Comparison of ENCODE assay signal across 2 cellular contexts in the genomic region with DNA sequence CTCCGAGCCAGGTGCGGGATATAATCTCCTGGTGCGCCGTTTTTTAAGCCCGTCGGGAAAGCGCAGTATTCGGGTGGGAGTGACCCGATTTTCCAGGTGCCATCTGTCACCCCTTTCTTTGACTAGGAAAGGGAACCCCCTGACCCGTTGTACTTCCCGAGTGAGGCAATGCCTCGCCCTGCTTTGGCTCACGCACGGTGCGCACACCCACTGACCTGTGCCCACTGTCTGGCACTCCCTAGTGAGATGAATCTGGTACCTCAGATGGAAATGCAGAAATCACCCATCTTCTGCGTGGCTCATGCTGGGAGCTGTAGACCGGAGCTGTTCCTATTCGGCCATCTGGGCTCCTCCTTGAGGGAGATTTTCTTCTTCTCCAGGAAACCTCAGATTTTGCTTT.
DNase-seq lines count a peak whose midpoint lies in the region; FAIRE-seq and TF ChIP-seq lines count a peak whose summit lies in the region.
"Not testable (repeated sequence)": the region's sequence is repeated elsewhere in the genome, so short reads cannot be mapped to it uniquely, and the experiment has no call there.

No MANE protein-coding gene starts in this region.

- H3K27ac Mint-ChIP-seq in activated naive CD8-positive, alpha-beta T cell treated with anti-CD3 and anti-CD28 coated beads for 36 hours: not testable (repeated sequence)

- not testable (repeated sequence) for H3K9ac ChIP-seq in endothelial cell of umbilical vein (replicated peaks; ENCODE audit: extremely low read depth, insufficient read depth, low read length)

- not testable (repeated sequence) for DNase-seq in activated naive CD8-positive, alpha-beta T cell treated with anti-CD3 and anti-CD28 coated beads for 36 hours; endothelial cell of umbilical vein (ENCODE audit: low read depth, low spot score)

- peak overlapping the region; percentile 29 for H3K4me3 Mint-ChIP-seq in activated naive CD8-positive, alpha-beta T cell treated with anti-CD3 and anti-CD28 coated beads for 36 hours

- POLR2A ChIA-PET in endothelial cell of umbilical vein (lab: Charles Lee): not testable (repeated sequence)

- not testable (repeated sequence) for H3K79me2 ChIP-seq in endothelial cell of umbilical vein (ENCODE audit: control insufficient read depth, insufficient read depth, low read length)

- H3K4me3 ChIP-seq in endothelial cell of umbilical vein (replicated peaks in 1 of 3; ENCODE audit: insufficient read depth in 1 of 3, low read depth in 1 of 3, low read length in 3 of 3): not testable (repeated sequence)

- not testable (repeated sequence) for TF ChIP-seq POLR2A in endothelial cell of umbilical vein (IDR thresholded peaks at IDR 0.05; ENCODE audit: low read depth, low read length)

- CTCF ChIA-PET in endothelial cell of umbilical vein (lab: Charles Lee): not testable (repeated sequence)

- not testable (repeated sequence) for H4K20me1 ChIP-seq in endothelial cell of umbilical vein (replicated peaks; ENCODE audit: control insufficient read depth, extremely low read depth, insufficient read depth, low read length)

- dilution Hi-C loops in endothelial cell of umbilical vein (cut with MboI; ENCODE audit: extremely low pct_ligation_motif_present, low sequenced_read_pairs): not testable (repeated sequence)

- not testable (repeated sequence) for TF ChIP-seq CTCF in endothelial cell of umbilical vein (IDR thresholded peaks at IDR 0.05; ENCODE audit: extremely low read depth in 1 of 2, insufficient read depth in 1 of 2, low read depth in 1 of 2, low read length in 2 of 2)

- BruUV-seq in endothelial cell of umbilical vein (replicated peaks; lab: Mats Ljungman, UMichigan): not testable (repeated sequence)

- H3K36me3 Mint-ChIP-seq in activated naive CD8-positive, alpha-beta T cell treated with anti-CD3 and anti-CD28 coated beads for 36 hours: not testable (repeated sequence)

- not testable (repeated sequence) for H3K9me3 Mint-ChIP-seq in activated naive CD8-positive, alpha-beta T cell treated with anti-CD3 and anti-CD28 coated beads for 36 hours

- FAIRE-seq in endothelial cell of umbilical vein (lab: Jason Lieb, UNC): peak; percentile 31

- H3K36me3 ChIP-seq in endothelial cell of umbilical vein (ENCODE audit: control insufficient read depth in 2 of 2, extremely low read depth in 1 of 2, insufficient read depth in 2 of 2, low read length in 2 of 2): not testable (repeated sequence)

- not testable (repeated sequence) for H3K4me1 ChIP-seq in endothelial cell of umbilical vein (ENCODE audit: control insufficient read depth, extremely low read depth, insufficient read depth, low read length)

- H3K4me2 ChIP-seq in endothelial cell of umbilical vein (ENCODE audit: insufficient read depth, low read length): not testable (repeated sequence)

- not testable (repeated sequence) for H3K27me3 Mint-ChIP-seq in activated naive CD8-positive, alpha-beta T cell treated with anti-CD3 and anti-CD28 coated beads for 36 hours

- not testable (repeated sequence) for H3K27ac ChIP-seq in endothelial cell of umbilical vein (ENCODE audit: insufficient read depth, low read depth, low read length)

- not testable (repeated sequence) for H3K27me3 ChIP-seq in endothelial cell of umbilical vein (ENCODE audit: control insufficient read depth in 2 of 2, insufficient read depth in 2 of 2, low read length in 2 of 2)

- H2AFZ ChIP-seq in endothelial cell of umbilical vein (ENCODE audit: low read depth, low read length): not testable (repeated sequence)

- not testable (repeated sequence) for H3K4me1 Mint-ChIP-seq in activated naive CD8-positive, alpha-beta T cell treated with anti-CD3 and anti-CD28 coated beads for 36 hours

- H3K9me1 ChIP-seq in endothelial cell of umbilical vein (replicated peaks; ENCODE audit: control insufficient read depth, extremely low read depth, insufficient read depth, low read length): not testable (repeated sequence)

- intact Hi-C loops in endothelial cell of umbilical vein (cut with micrococcal nuclease): not testable (repeated sequence)

- not testable (repeated sequence) for H3K9me3 ChIP-seq in endothelial cell of umbilical vein (replicated peaks; ENCODE audit: control insufficient read depth, insufficient read depth, low read length)
